1 cellular context compared by ENCODE assay signal in the genomic region with DNA sequence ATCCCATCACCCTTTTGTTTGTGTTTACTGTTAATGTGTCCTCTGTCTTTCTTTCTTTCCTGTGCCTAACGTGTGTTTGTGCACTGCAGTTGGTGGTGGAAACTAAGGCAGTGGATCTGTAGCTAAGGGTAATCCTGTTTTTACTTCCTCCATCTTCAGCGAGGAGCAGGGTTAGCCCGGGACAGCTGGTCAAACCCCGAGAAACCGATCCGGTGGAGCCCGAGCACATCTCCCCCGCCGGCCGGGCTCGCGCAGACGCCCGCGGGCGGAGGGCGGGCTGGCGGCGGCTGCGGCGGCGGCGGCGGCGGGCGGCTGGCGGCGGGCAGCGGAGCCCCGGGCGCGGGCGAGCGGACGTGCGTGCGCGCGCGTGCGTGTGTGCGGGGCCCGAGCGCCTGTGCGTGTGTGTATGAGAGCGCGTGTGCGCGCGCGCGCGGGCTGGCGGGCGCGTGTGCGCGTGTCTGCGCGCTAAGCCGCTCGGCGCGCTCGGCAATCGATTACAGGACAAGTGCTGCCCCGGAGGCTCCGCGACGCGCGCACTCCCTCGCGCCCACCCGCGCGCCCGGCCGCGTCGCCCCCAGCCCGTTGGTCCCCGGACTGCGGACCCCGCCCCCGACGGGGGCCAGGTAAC.
TF ChIP-seq lines count a peak whose summit lies in the region.

A gene (minus strand): TSS at position 176 of the 628 bp plus-strand sequence. CDS start 2,983 bp downstream, outside the sequence.

TF ChIP-seq in H1, 55 proteins besides CTCF, POLR2A, EP300 and RAD21 (continued from another document):
- TF ChIP-seq TCF12 (IDR thresholded peaks at IDR 0.05; ENCODE audit: low read depth, low read length) = no peak
- no peak for TF ChIP-seq SIX5 (IDR thresholded peaks at IDR 0.05; ENCODE audit: low read depth, low read length)
- no peak for TF ChIP-seq SIRT6 (IDR thresholded peaks at IDR 0.05; ENCODE audit: low read length)
- TF ChIP-seq, protein P1, sequence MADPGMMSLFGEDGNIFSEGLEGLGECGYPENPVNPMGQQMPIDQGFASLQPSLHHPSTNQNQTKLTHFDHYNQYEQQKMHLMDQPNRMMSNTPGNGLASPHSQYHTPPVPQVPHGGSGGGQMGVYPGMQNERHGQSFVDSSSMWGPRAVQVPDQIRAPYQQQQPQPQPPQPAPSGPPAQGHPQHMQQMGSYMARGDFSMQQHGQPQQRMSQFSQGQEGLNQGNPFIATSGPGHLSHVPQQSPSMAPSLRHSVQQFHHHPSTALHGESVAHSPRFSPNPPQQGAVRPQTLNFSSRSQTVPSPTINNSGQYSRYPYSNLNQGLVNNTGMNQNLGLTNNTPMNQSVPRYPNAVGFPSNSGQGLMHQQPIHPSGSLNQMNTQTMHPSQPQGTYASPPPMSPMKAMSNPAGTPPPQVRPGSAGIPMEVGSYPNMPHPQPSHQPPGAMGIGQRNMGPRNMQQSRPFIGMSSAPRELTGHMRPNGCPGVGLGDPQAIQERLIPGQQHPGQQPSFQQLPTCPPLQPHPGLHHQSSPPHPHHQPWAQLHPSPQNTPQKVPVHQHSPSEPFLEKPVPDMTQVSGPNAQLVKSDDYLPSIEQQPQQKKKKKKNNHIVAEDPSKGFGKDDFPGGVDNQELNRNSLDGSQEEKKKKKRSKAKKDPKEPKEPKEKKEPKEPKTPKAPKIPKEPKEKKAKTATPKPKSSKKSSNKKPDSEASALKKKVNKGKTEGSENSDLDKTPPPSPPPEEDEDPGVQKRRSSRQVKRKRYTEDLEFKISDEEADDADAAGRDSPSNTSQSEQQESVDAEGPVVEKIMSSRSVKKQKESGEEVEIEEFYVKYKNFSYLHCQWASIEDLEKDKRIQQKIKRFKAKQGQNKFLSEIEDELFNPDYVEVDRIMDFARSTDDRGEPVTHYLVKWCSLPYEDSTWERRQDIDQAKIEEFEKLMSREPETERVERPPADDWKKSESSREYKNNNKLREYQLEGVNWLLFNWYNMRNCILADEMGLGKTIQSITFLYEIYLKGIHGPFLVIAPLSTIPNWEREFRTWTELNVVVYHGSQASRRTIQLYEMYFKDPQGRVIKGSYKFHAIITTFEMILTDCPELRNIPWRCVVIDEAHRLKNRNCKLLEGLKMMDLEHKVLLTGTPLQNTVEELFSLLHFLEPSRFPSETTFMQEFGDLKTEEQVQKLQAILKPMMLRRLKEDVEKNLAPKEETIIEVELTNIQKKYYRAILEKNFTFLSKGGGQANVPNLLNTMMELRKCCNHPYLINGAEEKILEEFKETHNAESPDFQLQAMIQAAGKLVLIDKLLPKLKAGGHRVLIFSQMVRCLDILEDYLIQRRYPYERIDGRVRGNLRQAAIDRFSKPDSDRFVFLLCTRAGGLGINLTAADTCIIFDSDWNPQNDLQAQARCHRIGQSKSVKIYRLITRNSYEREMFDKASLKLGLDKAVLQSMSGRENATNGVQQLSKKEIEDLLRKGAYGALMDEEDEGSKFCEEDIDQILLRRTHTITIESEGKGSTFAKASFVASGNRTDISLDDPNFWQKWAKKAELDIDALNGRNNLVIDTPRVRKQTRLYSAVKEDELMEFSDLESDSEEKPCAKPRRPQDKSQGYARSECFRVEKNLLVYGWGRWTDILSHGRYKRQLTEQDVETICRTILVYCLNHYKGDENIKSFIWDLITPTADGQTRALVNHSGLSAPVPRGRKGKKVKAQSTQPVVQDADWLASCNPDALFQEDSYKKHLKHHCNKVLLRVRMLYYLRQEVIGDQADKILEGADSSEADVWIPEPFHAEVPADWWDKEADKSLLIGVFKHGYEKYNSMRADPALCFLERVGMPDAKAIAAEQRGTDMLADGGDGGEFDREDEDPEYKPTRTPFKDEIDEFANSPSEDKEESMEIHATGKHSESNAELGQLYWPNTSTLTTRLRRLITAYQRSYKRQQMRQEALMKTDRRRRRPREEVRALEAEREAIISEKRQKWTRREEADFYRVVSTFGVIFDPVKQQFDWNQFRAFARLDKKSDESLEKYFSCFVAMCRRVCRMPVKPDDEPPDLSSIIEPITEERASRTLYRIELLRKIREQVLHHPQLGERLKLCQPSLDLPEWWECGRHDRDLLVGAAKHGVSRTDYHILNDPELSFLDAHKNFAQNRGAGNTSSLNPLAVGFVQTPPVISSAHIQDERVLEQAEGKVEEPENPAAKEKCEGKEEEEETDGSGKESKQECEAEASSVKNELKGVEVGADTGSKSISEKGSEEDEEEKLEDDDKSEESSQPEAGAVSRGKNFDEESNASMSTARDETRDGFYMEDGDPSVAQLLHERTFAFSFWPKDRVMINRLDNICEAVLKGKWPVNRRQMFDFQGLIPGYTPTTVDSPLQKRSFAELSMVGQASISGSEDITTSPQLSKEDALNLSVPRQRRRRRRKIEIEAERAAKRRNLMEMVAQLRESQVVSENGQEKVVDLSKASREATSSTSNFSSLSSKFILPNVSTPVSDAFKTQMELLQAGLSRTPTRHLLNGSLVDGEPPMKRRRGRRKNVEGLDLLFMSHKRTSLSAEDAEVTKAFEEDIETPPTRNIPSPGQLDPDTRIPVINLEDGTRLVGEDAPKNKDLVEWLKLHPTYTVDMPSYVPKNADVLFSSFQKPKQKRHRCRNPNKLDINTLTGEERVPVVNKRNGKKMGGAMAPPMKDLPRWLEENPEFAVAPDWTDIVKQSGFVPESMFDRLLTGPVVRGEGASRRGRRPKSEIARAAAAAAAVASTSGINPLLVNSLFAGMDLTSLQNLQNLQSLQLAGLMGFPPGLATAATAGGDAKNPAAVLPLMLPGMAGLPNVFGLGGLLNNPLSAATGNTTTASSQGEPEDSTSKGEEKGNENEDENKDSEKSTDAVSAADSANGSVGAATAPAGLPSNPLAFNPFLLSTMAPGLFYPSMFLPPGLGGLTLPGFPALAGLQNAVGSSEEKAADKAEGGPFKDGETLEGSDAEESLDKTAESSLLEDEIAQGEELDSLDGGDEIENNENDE (IDR thresholded peaks at IDR 0.05; ENCODE audit: insufficient replicate concordance, low read length) = no peak
- no peak for TF ChIP-seq RXRA (IDR thresholded peaks at IDR 0.05; ENCODE audit: insufficient read depth, low read depth, low read length)
- no peak for TF ChIP-seq HDAC2 (IDR thresholded peaks at IDR 0.05; ENCODE audit: borderline replicate concordance in 1 of 2, low read depth in 2 of 2, low read length in 2 of 2)
- no peak for TF ChIP-seq SAP30 (IDR thresholded peaks at IDR 0.05; ENCODE audit: insufficient read depth, insufficient replicate concordance, low read length)
- TF ChIP-seq, protein P2, sequence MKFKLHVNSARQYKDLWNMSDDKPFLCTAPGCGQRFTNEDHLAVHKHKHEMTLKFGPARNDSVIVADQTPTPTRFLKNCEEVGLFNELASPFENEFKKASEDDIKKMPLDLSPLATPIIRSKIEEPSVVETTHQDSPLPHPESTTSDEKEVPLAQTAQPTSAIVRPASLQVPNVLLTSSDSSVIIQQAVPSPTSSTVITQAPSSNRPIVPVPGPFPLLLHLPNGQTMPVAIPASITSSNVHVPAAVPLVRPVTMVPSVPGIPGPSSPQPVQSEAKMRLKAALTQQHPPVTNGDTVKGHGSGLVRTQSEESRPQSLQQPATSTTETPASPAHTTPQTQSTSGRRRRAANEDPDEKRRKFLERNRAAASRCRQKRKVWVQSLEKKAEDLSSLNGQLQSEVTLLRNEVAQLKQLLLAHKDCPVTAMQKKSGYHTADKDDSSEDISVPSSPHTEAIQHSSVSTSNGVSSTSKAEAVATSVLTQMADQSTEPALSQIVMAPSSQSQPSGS (IDR thresholded peaks at IDR 0.05; ENCODE audit: low read length) = no peak
- no peak for TF ChIP-seq RFX5 (IDR thresholded peaks at IDR 0.05; ENCODE audit: borderline replicate concordance, low read depth, low read length)
- no peak for TF ChIP-seq JUN (IDR thresholded peaks at IDR 0.05; ENCODE audit: low read depth, low read length)
- TF ChIP-seq SUZ12 (IDR thresholded peaks at IDR 0.05; ENCODE audit: low read length) = peak; percentile 63; the same call in 1 of the 2 replicates
- 0 out of 2 replicates have a peak, but pooled peaks have one; percentile 18 for TF ChIP-seq NRF1 (IDR thresholded peaks at IDR 0.05; ENCODE audit: low read depth, low read length)
- TF ChIP-seq, protein P3, sequence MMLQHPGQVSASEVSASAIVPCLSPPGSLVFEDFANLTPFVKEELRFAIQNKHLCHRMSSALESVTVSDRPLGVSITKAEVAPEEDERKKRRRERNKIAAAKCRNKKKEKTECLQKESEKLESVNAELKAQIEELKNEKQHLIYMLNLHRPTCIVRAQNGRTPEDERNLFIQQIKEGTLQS (IDR thresholded peaks at IDR 0.05; ENCODE audit: insufficient read depth, low read depth, low read length) = no peak
- TF ChIP-seq KDM4A (IDR thresholded peaks at IDR 0.05; ENCODE audit: low read depth, low read length, severe bottlenecking) = no peak
- TF ChIP-seq PHF8 (conservative IDR thresholded peaks at IDR 0.05; ENCODE audit: low read depth, low read length) = peak; percentile 72; the same call in 1 of the 2 replicates
- TF ChIP-seq CTBP2 (IDR thresholded peaks at IDR 0.05; ENCODE audit: borderline replicate concordance, insufficient read depth, insufficient read length, low read length) = no peak
- TF ChIP-seq BRCA1 (IDR thresholded peaks at IDR 0.05; ENCODE audit: low read depth, low read length) = no peak
- peak; percentile 85 for TF ChIP-seq SRF (IDR thresholded peaks at IDR 0.05; ENCODE audit: low read depth, low read length)
- TF ChIP-seq ZNF274 (IDR thresholded peaks at IDR 0.05; ENCODE audit: borderline replicate concordance, extremely low read depth, low read length) = no peak
- TF ChIP-seq RBBP5 (IDR thresholded peaks at IDR 0.05; ENCODE audit: borderline replicate concordance, low read depth, low read length) = peak; percentile 98
- no peak for TF ChIP-seq EGR1 (IDR thresholded peaks at IDR 0.05; ENCODE audit: borderline replicate concordance, low read depth, low read length)
- no peak for TF ChIP-seq SP2 (IDR thresholded peaks at IDR 0.05; ENCODE audit: low read length)
- no peak for TF ChIP-seq GABPA (IDR thresholded peaks at IDR 0.05; ENCODE audit: borderline replicate concordance, insufficient read depth, low read length)
- no peak for TF ChIP-seq POU5F1 (IDR thresholded peaks at IDR 0.05; ENCODE audit: low read depth, low read length)
- TF ChIP-seq, protein P4, sequence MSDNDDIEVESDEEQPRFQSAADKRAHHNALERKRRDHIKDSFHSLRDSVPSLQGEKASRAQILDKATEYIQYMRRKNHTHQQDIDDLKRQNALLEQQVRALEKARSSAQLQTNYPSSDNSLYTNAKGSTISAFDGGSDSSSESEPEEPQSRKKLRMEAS (IDR thresholded peaks at IDR 0.05) = peak; percentile 82; the same call in 1 of the 2 replicates
- TF ChIP-seq, protein P5, sequence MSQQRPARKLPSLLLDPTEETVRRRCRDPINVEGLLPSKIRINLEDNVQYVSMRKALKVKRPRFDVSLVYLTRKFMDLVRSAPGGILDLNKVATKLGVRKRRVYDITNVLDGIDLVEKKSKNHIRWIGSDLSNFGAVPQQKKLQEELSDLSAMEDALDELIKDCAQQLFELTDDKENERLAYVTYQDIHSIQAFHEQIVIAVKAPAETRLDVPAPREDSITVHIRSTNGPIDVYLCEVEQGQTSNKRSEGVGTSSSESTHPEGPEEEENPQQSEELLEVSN (IDR thresholded peaks at IDR 0.05) = no peak
- TF ChIP-seq BACH1 (IDR thresholded peaks at IDR 0.05; ENCODE audit: low read length) = no peak
- peak in 1 of 2 experiments; percentile 73; a peak in 2 of 4 replicates for TF ChIP-seq SIN3A (conservative IDR thresholded peaks at IDR 0.05 in 1 of 2, IDR thresholded peaks at IDR 0.05 in 1 of 2; ENCODE audit: low read depth in 1 of 2, low read length in 2 of 2)
- TF ChIP-seq TEAD4 (IDR thresholded peaks at IDR 0.05; ENCODE audit: low read depth, low read length) = peak; percentile 5; the same call in 1 of the 2 replicates
- TF ChIP-seq, protein P6, sequence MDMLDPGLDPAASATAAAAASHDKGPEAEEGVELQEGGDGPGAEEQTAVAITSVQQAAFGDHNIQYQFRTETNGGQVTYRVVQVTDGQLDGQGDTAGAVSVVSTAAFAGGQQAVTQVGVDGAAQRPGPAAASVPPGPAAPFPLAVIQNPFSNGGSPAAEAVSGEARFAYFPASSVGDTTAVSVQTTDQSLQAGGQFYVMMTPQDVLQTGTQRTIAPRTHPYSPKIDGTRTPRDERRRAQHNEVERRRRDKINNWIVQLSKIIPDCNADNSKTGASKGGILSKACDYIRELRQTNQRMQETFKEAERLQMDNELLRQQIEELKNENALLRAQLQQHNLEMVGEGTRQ (IDR thresholded peaks at IDR 0.05; ENCODE audit: low read length) = no peak
- peak; percentile 48 for TF ChIP-seq TAF7 (optimal IDR thresholded peaks at IDR 0.05; ENCODE audit: borderline replicate concordance, low read depth, low read length)
- no peak for TF ChIP-seq BCL11A (IDR thresholded peaks at IDR 0.05; ENCODE audit: low read depth in 2 of 2, low read length in 2 of 2)
- peak; percentile 56; the same call in 1 of the 2 replicates for TF ChIP-seq CREB1 (IDR thresholded peaks at IDR 0.05)
- TF ChIP-seq CBX8 (IDR thresholded peaks at IDR 0.05; ENCODE audit: borderline replicate concordance, low read depth, low read length) = no peak
- no peak for TF ChIP-seq RNF2 (IDR thresholded peaks at IDR 0.05; ENCODE audit: borderline replicate concordance, low read depth, low read length, missing control alignments, poor library complexity, severe bottlenecking)
- no peak for TF ChIP-seq MAFK (IDR thresholded peaks at IDR 0.05; ENCODE audit: low read depth, low read length)
- TF ChIP-seq TAF1 (IDR thresholded peaks at IDR 0.05; ENCODE audit: low read depth, low read length) = peak; percentile 61
- TF ChIP-seq ASH2L (IDR thresholded peaks at IDR 0.05; ENCODE audit: low read length) = no peak
- no peak for TF ChIP-seq CBX5 (IDR thresholded peaks at IDR 0.05; ENCODE audit: low read depth, low read length)
- TF ChIP-seq CHD1 (IDR thresholded peaks at IDR 0.05; ENCODE audit: low read depth, low read length) = no peak
- no peak for TF ChIP-seq JUND (IDR thresholded peaks at IDR 0.05; ENCODE audit: low read length)
